8 cellular contexts compared by ENCODE assay signal in genomic region chr7:29285451-29285807, GRCh38.
DNase-seq lines count a peak whose midpoint lies in the region; ATAC-seq and TF ChIP-seq lines count a peak whose summit lies in the region.

No MANE protein-coding gene starts in this region.

- TF ChIP-seq CTCF in GM10248 (IDR thresholded peaks at IDR 0.05; ENCODE audit: control extremely low read depth, extremely low read depth, low read depth, missing control alignments) = no peak

- POLR2A ChIA-PET in GM10248 (lab: Yijun Ruan, JAX) = no interaction called here

- DNase-seq in AG08395 (ENCODE audit: low spot score) (peak; percentile 78), SKM-1 (lab: John Stamatoyannopoulos, UW; ENCODE audit: unreplicated experiment) (peak; percentile 20), fibroblast of peridontal ligament (ENCODE audit: extremely low read depth) (peak; percentile 14), Right ventricle myocardium superior (no peak), medulla oblongata (ENCODE audit: extremely low spot score) (no peak), GM10248 (ENCODE audit: extremely low spot score) (no peak)

- ATAC-seq in GM18867 (IDR thresholded peaks at IDR 0.05; ENCODE audit: unreplicated experiment) (peak; percentile 70), HG03558 (IDR thresholded peaks at IDR 0.05; ENCODE audit: extremely low read depth, unreplicated experiment) (peak; percentile 56), Right ventricle myocardium superior (ENCODE audit: poor library complexity) (no peak)

- CTCF ChIA-PET in GM10248 (lab: Yijun Ruan, JAX) = no interaction called here

- intact Hi-C loops in Right ventricle myocardium superior (cut with DNase I) = no loop called here

Comparison
In these comparisons a context has a peak if more than half of its experiments do, and no peak if none do; other contexts are left out.
1. DNase-seq: peak in AG08395 (single experiment), SKM-1 (single experiment) and fibroblast of peridontal ligament (single experiment); none in Right ventricle myocardium superior (single experiment), medulla oblongata (single experiment) and GM10248 (single experiment).